ENCODE assay signal across 19 cellular contexts in the genomic region with DNA sequence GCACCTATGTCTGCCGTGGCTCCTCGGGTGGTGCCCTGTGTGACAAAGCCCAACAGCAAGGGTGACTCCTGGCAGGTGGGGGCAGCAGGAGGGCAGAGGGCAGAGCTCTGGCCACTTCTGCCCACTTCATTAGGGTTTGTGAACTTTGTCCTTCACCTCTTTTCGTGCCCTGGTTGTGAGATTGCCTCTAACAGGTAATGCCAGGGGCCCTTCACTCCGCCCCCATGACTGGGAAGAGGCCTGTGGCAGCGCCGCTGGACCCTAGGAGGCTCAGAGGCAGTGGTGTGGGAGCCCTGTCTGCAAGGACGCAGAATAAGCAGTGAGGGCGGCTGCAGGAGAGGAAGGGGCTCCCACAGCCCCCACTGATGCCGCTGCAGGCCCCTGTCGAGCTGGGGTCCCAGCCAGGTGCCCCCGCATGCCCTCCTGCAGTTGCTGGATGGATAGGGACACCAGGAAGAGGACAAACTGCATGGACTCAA.
"Had no signal": no experiment of that assay in that cellular context is flagged by ENCODE, and none has a peak within 500 bp of the region (broad histone marks: within the 10 kb centered on the region; RNA-seq: fewer than 3 reads in every experiment).

No MANE protein-coding gene starts in this region.

- H3K9me3 ChIP-seq: esophagus muscularis mucosa, gastroesophageal sphincter, left ventricle myocardium inferior, neutrophil, right atrium auricular region, upper lobe of left lung, vagina had no signal

- H3K27ac ChIP-seq: epithelial cell of prostate, esophagus muscularis mucosa, gastroesophageal sphincter, left ventricle myocardium inferior, neutrophil, right atrium auricular region, upper lobe of left lung, vagina had no signal

- FAIRE-seq: keratinocyte, small intestine had no signal

- H3K27me3 ChIP-seq: dorsolateral prefrontal cortex, right atrium auricular region, upper lobe of left lung, vagina had no signal

- H3K4me3 ChIP-seq: dorsolateral prefrontal cortex, esophagus muscularis mucosa, gastroesophageal sphincter, left ventricle myocardium inferior, right atrium auricular region, upper lobe of left lung, vagina had no signal

- H3K36me3 ChIP-seq: right atrium auricular region had no signal

- ATAC-seq: effector memory CD8-positive, alpha-beta T cell; gastroesophageal sphincter; left cardiac atrium; naive thymus-derived CD4-positive, alpha-beta T cell had no signal

- DNase-seq: cortex of kidney; effector memory CD8-positive, alpha-beta T cell; immature natural killer cell; left cardiac atrium; left ventricle myocardium inferior; naive thymus-derived CD4-positive, alpha-beta T cell; nephron progenitor cell; small intestine; stimulated activated CD4-positive, alpha-beta T cell treated with anti-CD3 and anti-CD28 coated beads, Interleukin-2, amount 100 ng/mL, for 48 hours; stimulated activated naive CD4-positive, alpha-beta T cell treated with Interleukin-2 at 50 U/mL for 16 hours had no signal
